ENCODE assay signal across 16 cellular contexts in the genomic region with DNA sequence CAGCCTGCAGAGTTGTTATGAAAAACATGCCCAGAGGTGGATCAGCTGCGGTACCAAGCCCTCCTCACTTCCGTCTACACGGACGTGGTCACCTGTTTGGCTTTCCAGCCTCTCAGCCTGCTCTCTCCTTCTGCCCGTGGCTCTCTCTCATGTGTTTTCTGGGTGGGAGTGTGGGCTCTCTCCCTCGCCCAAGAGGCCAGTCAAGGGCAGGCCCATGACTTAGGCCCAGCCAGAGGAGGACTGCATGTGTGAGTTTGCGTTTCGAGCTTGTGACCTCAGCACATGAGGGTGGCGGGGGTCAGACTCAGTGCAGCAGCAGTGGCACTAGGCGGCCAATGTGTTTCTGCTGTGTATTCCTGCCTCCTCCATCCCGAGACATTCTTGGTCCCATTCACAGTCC.
"Had no signal": no experiment of that assay in that cellular context is flagged by ENCODE, and none has a peak within 500 bp of the region (broad histone marks: within the 10 kb centered on the region; RNA-seq: fewer than 3 reads in every experiment).

No MANE protein-coding gene starts in this region.

- H3K4me3 Mint-ChIP-seq: effector memory CD8-positive, alpha-beta T cell; immature natural killer cell; naive thymus-derived CD8-positive, alpha-beta T cell; stimulated activated naive CD8-positive, alpha-beta T cell treated with anti-CD3 and anti-CD28 coated beads, Interleukin-15, amount 100 ng/mL, for 72 hours had no signal

- H3K9me3 ChIP-seq: lower lobe of right lung, prostate gland, right atrium auricular region, suprapubic skin had no signal

- H3K4me1 ChIP-seq: lower lobe of right lung, prostate gland, right atrium auricular region, suprapubic skin had no signal

- H3K9me3 Mint-ChIP-seq: effector memory CD8-positive, alpha-beta T cell; immature natural killer cell; stimulated activated naive CD8-positive, alpha-beta T cell treated with anti-CD3 and anti-CD28 coated beads, Interleukin-15, amount 100 ng/mL, for 72 hours had no signal

- H3K36me3 Mint-ChIP-seq: immature natural killer cell; naive thymus-derived CD8-positive, alpha-beta T cell had no signal

- H3K36me3 ChIP-seq: lower lobe of right lung, prostate gland, right atrium auricular region, suprapubic skin had no signal

- H3K27ac ChIP-seq: lower lobe of right lung, prostate gland, right atrium auricular region, suprapubic skin had no signal

- H3K4me2 ChIP-seq: smooth muscle cell had no signal

- H3K4me1 Mint-ChIP-seq: immature natural killer cell; naive thymus-derived CD8-positive, alpha-beta T cell; stimulated activated naive CD8-positive, alpha-beta T cell treated with anti-CD3 and anti-CD28 coated beads, Interleukin-15, amount 100 ng/mL, for 72 hours had no signal

- H3K27me3 ChIP-seq: right atrium auricular region had no signal

- DNase-seq: cortex of kidney; effector memory CD8-positive, alpha-beta T cell; hypothalamus; immature natural killer cell; left ventricle myocardium superior; lower lobe of right lung; naive thymus-derived CD8-positive, alpha-beta T cell; stimulated activated CD4-positive, alpha-beta T cell treated with anti-CD3 and anti-CD28 coated beads, Interleukin-12 subunit alpha, Interleukin-12 subunit beta, amount 100 ng/mL, for 4 hours; stimulated activated CD4-positive, alpha-beta T cell treated with anti-CD3 and anti-CD28 coated beads, Interleukin-1b, Interleukin-23, amount 100 ng/mL, for 48 hours; stimulated activated naive CD4-positive, alpha-beta T cell; stimulated activated naive CD8-positive, alpha-beta T cell treated with anti-CD3 and anti-CD28 coated beads, Interleukin-15, amount 100 ng/mL, for 72 hours; trophoblast cell had no signal

- H3K4me3 ChIP-seq: lower lobe of right lung, prostate gland, right atrium auricular region, smooth muscle cell, suprapubic skin had no signal

- H3K27ac Mint-ChIP-seq: effector memory CD8-positive, alpha-beta T cell; immature natural killer cell; naive thymus-derived CD8-positive, alpha-beta T cell; stimulated activated naive CD8-positive, alpha-beta T cell treated with anti-CD3 and anti-CD28 coated beads, Interleukin-15, amount 100 ng/mL, for 72 hours had no signal
